In genomic region chr1:3733603-3734591, GRCh38 we compare ENCODE assay signal across 22 cellular contexts. TPM values are rescaled to one million over a fixed set of nuclear protein-coding genes. Genes with fewer than 3 reads are reported as not detected.
DNase-seq lines count a peak whose midpoint lies in the region; ATAC-seq, FAIRE-seq and TF ChIP-seq lines count a peak whose summit lies in the region.
"Had no signal": no experiment of that assay in that cellular context is flagged by ENCODE, and none has a peak within 500 bp of the region (broad histone marks: within the 10 kb centered on the region; RNA-seq: fewer than 3 reads in every experiment).

No MANE protein-coding gene starts in this region.

- H3K36me3 ChIP-seq in HEK293 (ENCODE audit: control insufficient read depth in 2 of 2, insufficient read depth in 1 of 2, low read length in 2 of 2) = peaks cover 3 to 99% of the 10 kb centered on the region in 2 experiments; a peak in 2 of 3 replicates
- peaks cover 34% of the 10 kb centered on the region; the same call in 2 of the 3 replicates for H3K36me3 ChIP-seq in K562 (ENCODE audit: control insufficient read depth, insufficient read depth, low read length)
- peaks cover 13% of the 10 kb centered on the region for H3K36me3 ChIP-seq in thymus (ENCODE audit: control insufficient read depth, insufficient read depth)
- peaks cover 43% of the 10 kb centered on the region for H3K36me3 ChIP-seq in lower lobe of right lung

- no peak; the same call in 1 of the 2 replicates for TF ChIP-seq POLR2A in K562 (conservative IDR thresholded peaks at IDR 0.05)

- POLR2A ChIA-PET in HEK293 (lab: Yijun Ruan, JAX) = interaction anchor here (0.7 to 1.2 kb wide), 2 partner anchors 9 to 1228 kb away, joined by 4 to 5 read pairs; no protein-coding TSS in a partner anchor
- POLR2A ChIA-PET in K562 (lab: Yijun Ruan, JAX) = interaction anchor here (0.6 to 1.6 kb wide), 6 partner anchors 9 to 43 kb away, joined by 3 read pairs; no protein-coding TSS in a partner anchor

- TF ChIP-seq RAD21 in K562 (CRISPR knock-in tag; conservative IDR thresholded peaks at IDR 0.05 in 1 of 2, IDR thresholded peaks at IDR 0.05 in 1 of 2) = no peak

- no peaks in the 10 kb centered on the region for H3K36me3 Mint-ChIP-seq in HFFc6 (ENCODE audit: low read depth)

- no peaks in the 10 kb centered on the region for H3K9me3 ChIP-seq in HEK293 (ENCODE audit: control insufficient read depth, insufficient read depth, low read depth, low read length)
- no peaks in the 10 kb centered on the region for H3K9me3 ChIP-seq in K562 (replicated peaks; ENCODE audit: control insufficient read depth, insufficient read depth, low read depth, low read length)
- H3K9me3 ChIP-seq in thymus (ENCODE audit: control insufficient read depth) = no peaks in the 10 kb centered on the region
- H3K9me3 ChIP-seq in lower lobe of right lung = no peaks in the 10 kb centered on the region
- H3K9me3 ChIP-seq: SJCRH30 had no signal

- in situ Hi-C loops in K562 (cut with MboI) = no loop called here

- no peak overlapping the region for H3K4me3 Mint-ChIP-seq in HFFc6
- H3K4me3 Mint-ChIP-seq: CD4-positive, CD25-positive, alpha-beta regulatory T cell had no signal

- no peaks in the 10 kb centered on the region for H3K4me1 ChIP-seq in HEK293 (ENCODE audit: control insufficient read depth, insufficient read depth, low read length)
- peaks cover 0 to 52% of the 10 kb centered on the region in 2 experiments; a peak in 2 of 5 replicates for H3K4me1 ChIP-seq in K562 (replicated peaks in 1 of 2; ENCODE audit: control insufficient read depth in 2 of 2, insufficient read depth in 2 of 2, low read length in 2 of 2)
- no peaks in the 10 kb centered on the region for H3K4me1 ChIP-seq in thymus (ENCODE audit: control insufficient read depth, insufficient read depth, low read length)
- no peaks in the 10 kb centered on the region for H3K4me1 ChIP-seq in lower lobe of right lung

- H3K9me3 Mint-ChIP-seq in HFFc6 = no peaks in the 10 kb centered on the region
- H3K9me3 Mint-ChIP-seq: CD4-positive, CD25-positive, alpha-beta regulatory T cell had no signal

- H3K9ac ChIP-seq in K562 (ENCODE audit: insufficient read depth in 1 of 2, low read depth in 2 of 2, low read length in 2 of 2) = 0 out of 4 replicates have a peak overlapping the region, but pooled peaks of 1 of the 2 experiments have one; percentile 24

- intact Hi-C loops in K562 (cut with micrococcal nuclease) = no loop called here
- intact Hi-C loops in lower lobe of right lung (cut with DNase I) = no loop called here
- intact Hi-C loops in dorsolateral prefrontal cortex (cut with DNase I) = loop anchor here (5.0 kb wide), 2 partner anchors 58 to 68 kb away; no protein-coding TSS in a partner anchor

- FAIRE-seq in K562 (lab: Jason Lieb, UNC) = no peak

- CTCF ChIA-PET in HEK293 (lab: Yijun Ruan, JAX) (interaction anchor here (0.6 to 2.2 kb wide), 3 partner anchors 9 to 36 kb away, joined by 5 to 10 read pairs (median 6); no protein-coding TSS in a partner anchor), K562 (lab: Yijun Ruan, JAX; ENCODE audit: low intra/inter-chr PET ratio) (no interaction called here)

- WGBS in K562 (ENCODE audit: insufficient coverage, low coverage, missing lambda C conversion rate) = 63% methylated on average over 27 of the region's 28 CpGs
- WGBS in thymus = 92% methylated on average over 28 of the region's 28 CpGs

- no peak overlapping the region for H3K27ac ChIP-seq in HEK293 (ENCODE audit: extremely low read depth, low read depth, low read length)
- H3K27ac ChIP-seq in K562 (ENCODE audit: extremely low read depth, low read depth, low read length) = no peak overlapping the region
- peak overlapping the region; percentile 5 for H3K27ac ChIP-seq in thymus (ENCODE audit: low read depth)
- no peak overlapping the region for H3K27ac ChIP-seq in lower lobe of right lung
- no peak overlapping the region for H3K27ac ChIP-seq in dorsolateral prefrontal cortex
- H3K27ac ChIP-seq: GM23248, SJCRH30 had no signal

- H2AFZ ChIP-seq in K562 (ENCODE audit: low read depth, low read length) = no peak overlapping the region

- TF ChIP-seq CTCF in HEK293 (tag by site-specific recombination; IDR thresholded peaks at IDR 0.05) (no peak), K562 (IDR thresholded peaks at IDR 0.05 in 2 of 3, conservative IDR thresholded peaks at IDR 0.05 in 1 of 3; ENCODE audit: insufficient read depth in 2 of 3, low read depth in 1 of 3, low read length in 3 of 3) (no peak), HFFc6 (IDR thresholded peaks at IDR 0.05) (no peak), lower lobe of right lung (IDR thresholded peaks at IDR 0.05) (no peak), dorsolateral prefrontal cortex (IDR thresholded peaks at IDR 0.05 in 54 of 56, conservative IDR thresholded peaks at IDR 0.05 in 2 of 56; ENCODE audit: low read depth in 1 of 56, partially characterized antibody in 56 of 56) (no peak)

- H3K4me3 ChIP-seq in HEK293 (ENCODE audit: low read depth, low read length) = no peak overlapping the region
- no peak overlapping the region for H3K4me3 ChIP-seq in K562
- H3K4me3 ChIP-seq in thymus (ENCODE audit: low read length) = no peak overlapping the region
- H3K4me3 ChIP-seq in lower lobe of right lung = no peak overlapping the region
- H3K4me3 ChIP-seq in dorsolateral prefrontal cortex = no peak overlapping the region
- H3K4me3 ChIP-seq: GM23248, SJCRH30 had no signal

- H3K79me2 ChIP-seq in K562 (ENCODE audit: control insufficient read depth, insufficient read depth, low read length) = no peaks in the 10 kb centered on the region

- DNase-seq in K562 (ENCODE audit: extremely low read depth in 1 of 4, low spot score in 3 of 4) (no peak), iPS-NIHi11 (ENCODE audit: low spot score) (peak; percentile 63), HFFc6 (no peak), lower lobe of right lung (no peak), dorsolateral prefrontal cortex (no peak)
- DNase-seq: CD4-positive, CD25-positive, alpha-beta regulatory T cell; DMS79 treated with DMSO at 0.1 percent for 48 hours; GM23248; KBM-7; MM.1S; NCI-H1048; NCI-H1436; NCI-H1930; NCI-H345; NCI-H524; NCI-H774; NK-92 treated with Interleukin-12 subunit alpha and Interleukin-12 subunit beta, amount 100 ng/mL, for 24 hours; SJCRH30 had no signal

- TF ChIP-seq EP300 in K562 (IDR thresholded peaks at IDR 0.05; ENCODE audit: low read length) = no peak

- peaks cover 3 to 21% of the 10 kb centered on the region in 2 experiments; a peak in 4 of 5 replicates for H3K27me3 ChIP-seq in K562 (ENCODE audit: control insufficient read depth in 2 of 2, insufficient read depth in 2 of 2, low read length in 2 of 2)
- H3K27me3 ChIP-seq in thymus (ENCODE audit: control insufficient read depth, insufficient read depth) = no peaks in the 10 kb centered on the region
- peaks cover 3% of the 10 kb centered on the region for H3K27me3 ChIP-seq in lower lobe of right lung (ENCODE audit: low read depth)
- peaks cover 0 to 10% (median 0%) of the 10 kb centered on the region in 45 donors for H3K27me3 ChIP-seq in dorsolateral prefrontal cortex
- H3K27me3 ChIP-seq: SJCRH30 had no signal

- no peak overlapping the region for H3K27ac Mint-ChIP-seq in HFFc6

- no peak for ATAC-seq in K562
- no peak for ATAC-seq in lower lobe of right lung
- ATAC-seq: Panc1 had no signal

- H3K4me2 ChIP-seq in K562 (ENCODE audit: insufficient read depth, low read length) = no peak overlapping the region

- H3K27me3 Mint-ChIP-seq in HFFc6 (ENCODE audit: insufficient read depth) = peaks cover 14% of the 10 kb centered on the region
- H3K27me3 Mint-ChIP-seq: CD4-positive, CD25-positive, alpha-beta regulatory T cell had no signal

- no peaks in the 10 kb centered on the region for H3K4me1 Mint-ChIP-seq in HFFc6 (ENCODE audit: low read depth)
- H3K4me1 Mint-ChIP-seq: CD4-positive, CD25-positive, alpha-beta regulatory T cell had no signal

- no TSS peak for BruUV-seq in K562 (replicated peaks; lab: Mats Ljungman, UMichigan)

- H4K20me1 ChIP-seq in K562 (replicated peaks; ENCODE audit: control insufficient read depth, insufficient read depth, low read length) = no peaks in the 10 kb centered on the region; the same call in 1 of the 2 replicates

- H3K9me1 ChIP-seq in K562 (ENCODE audit: control insufficient read depth, insufficient read depth, low read length) = peaks cover 7% of the 10 kb centered on the region

RNA-seq across cellular contexts. Expression of gene CCDC27, which starts 18.4 kb away (rescaled TPM):
- total RNA-seq in K562 (2011; cell fraction: chromatin; rRNA removed; ENCODE audit: low replicate concordance) = not detected in 2 replicates
- total RNA-seq in K562 (2011; cell fraction: nucleolus; rRNA removed) = not detected in 2 replicates
- not detected in 2 replicates for total RNA-seq in K562 (2011; cell fraction: nucleoplasm; rRNA removed)
- not detected in 2 replicates for total RNA-seq in K562 (2014; rRNA removed)
- 0.04 TPM in 1 of 2 replicates, not detected in the other for total RNA-seq in K562 (2014; rRNA removed; fragmentation: Illumina TruSeq; extraction: Trizol)
- total RNA-seq in K562 (2015; rRNA removed; fragmentation: Illumina TruSeq; extraction: Trizol) = not detected in 2 replicates
- total RNA-seq in K562 (2021) = not detected in 2 replicates
- not detected in 2 replicates for polyA plus RNA-seq in K562 (2011; rRNA removed)
- not detected in 2 replicates for polyA plus RNA-seq in K562 (2011; cell fraction: cytosol; rRNA removed)
- not detected in 2 replicates for polyA plus RNA-seq in K562 (2011; cell fraction: nucleus; rRNA removed)
- 0.05 TPM in 1 of 2 replicates, not detected in the other for polyA plus RNA-seq in K562 (2012)
- not detected in 2 replicates for polyA plus RNA-seq in K562 (2014; fragmentation: Illumina TruSeq; extraction: Trizol)
- under 1 TPM in 1 of 2 experiments, not detected in 1; 0.01 TPM for polyA plus RNA-seq in K562 (2014; fragmentation: Nextera tagmentation; extraction: Ambion mirVana)
- polyA plus RNA-seq in K562 (2014; rRNA removed) = not detected in 2 replicates
- polyA minus RNA-seq in K562 (2011; rRNA and poly(A)+ RNA removed) = not detected in 2 replicates
- polyA minus RNA-seq in K562 (2011; cell fraction: cytosol; rRNA and poly(A)+ RNA removed) = not detected in 2 replicates
- polyA minus RNA-seq in K562 (2011; cell fraction: nucleus; rRNA and poly(A)+ RNA removed) = not detected in 2 replicates
- polyA plus RNA-seq in thymus = 0.02 TPM
- not detected for total RNA-seq in HFFc6 (2021; fragmentation: NEBNext Ultra II Directional; extraction: Animal tissue kit (Norgen Biotek cat#: 25700))
- not detected for total RNA-seq in lower lobe of right lung
- total RNA-seq in dorsolateral prefrontal cortex = under 1 TPM in 8 of 120 experiments, not detected in 112; 0.17 to 0.39 (median 0.21) TPM
- total RNA-seq: CD4-positive, CD25-positive, alpha-beta regulatory T cell; GM23248; SJCRH30 had no signal
- polyA plus RNA-seq: BJ; CD4-positive, CD25-positive, alpha-beta regulatory T cell; GM23248 had no signal

RNA-seq across cellular contexts. Expression of gene SMIM1, which starts 38.7 kb away (rescaled TPM):
- 5.3 and 30.5 TPM in 2 replicates for total RNA-seq in K562 (2011; cell fraction: chromatin; rRNA removed; ENCODE audit: low replicate concordance)
- 40.4 and 40.7 TPM in 2 replicates for total RNA-seq in K562 (2011; cell fraction: nucleolus; rRNA removed)
- 9.1 and 19.0 TPM in 2 replicates for total RNA-seq in K562 (2011; cell fraction: nucleoplasm; rRNA removed)
- total RNA-seq in K562 (2014; rRNA removed) (85.6 and 123 TPM in 2 replicates), K562 (2014; rRNA removed; fragmentation: Illumina TruSeq; extraction: Trizol) (1.8 and 2.3 TPM in 2 replicates), K562 (2015; rRNA removed; fragmentation: Illumina TruSeq; extraction: Trizol) (31.5 and 44.3 TPM in 2 replicates), K562 (2021) (125 and 150 TPM in 2 replicates), lower lobe of right lung (8.5 TPM), dorsolateral prefrontal cortex (10 to 100 TPM in 6 of 120 experiments, 1 to 10 TPM in 110, not detected in 4; 1.5 to 12.6 (median 5.2) TPM)
- polyA plus RNA-seq in K562 (2011; rRNA removed) (9.2 and 18.1 TPM in 2 replicates), K562 (2014; fragmentation: Illumina TruSeq; extraction: Trizol) (5.0 and 24.5 TPM in 2 replicates), K562 (2014; fragmentation: Nextera tagmentation; extraction: Ambion mirVana) (10 to 100 TPM; 11.1 to 24.3 TPM), K562 (2014; rRNA removed) (60.6 and 93.3 TPM in 2 replicates), thymus (7.0 TPM)
- polyA plus RNA-seq in K562 (2011; cell fraction: cytosol; rRNA removed) = 36.5 and 175 TPM in 2 replicates
- 13.1 and 20.5 TPM in 2 replicates for polyA plus RNA-seq in K562 (2011; cell fraction: nucleus; rRNA removed)
- 41.4 and 55.0 TPM in 2 replicates for polyA plus RNA-seq in K562 (2012)
- polyA minus RNA-seq in K562 (2011; rRNA and poly(A)+ RNA removed) = 1.9 and 3.0 TPM in 2 replicates
- 41.1 and 43.1 TPM in 2 replicates for polyA minus RNA-seq in K562 (2011; cell fraction: cytosol; rRNA and poly(A)+ RNA removed)
- polyA minus RNA-seq in K562 (2011; cell fraction: nucleus; rRNA and poly(A)+ RNA removed) = 43.8 and 48.5 TPM in 2 replicates
- total RNA-seq in HFFc6 (2021; fragmentation: NEBNext Ultra II Directional; extraction: Animal tissue kit (Norgen Biotek cat#: 25700)) = 1 to 10 TPM in 4 of 6 experiments, under 1 TPM in 2; 0.38 to 3.4 (median 1.6) TPM
- total RNA-seq: GM23248, SJCRH30 had no signal
- polyA plus RNA-seq: GM23248 had no signal

Comparison
In these comparisons a context has a peak if more than half of its experiments do, and no peak if none do; other contexts are left out.
1. intact Hi-C loops: an anchor here in dorsolateral prefrontal cortex (5.0 kb wide); none called in K562 and lower lobe of right lung.